Comparison of ENCODE assay signal across 9 cellular contexts in the genomic region with DNA sequence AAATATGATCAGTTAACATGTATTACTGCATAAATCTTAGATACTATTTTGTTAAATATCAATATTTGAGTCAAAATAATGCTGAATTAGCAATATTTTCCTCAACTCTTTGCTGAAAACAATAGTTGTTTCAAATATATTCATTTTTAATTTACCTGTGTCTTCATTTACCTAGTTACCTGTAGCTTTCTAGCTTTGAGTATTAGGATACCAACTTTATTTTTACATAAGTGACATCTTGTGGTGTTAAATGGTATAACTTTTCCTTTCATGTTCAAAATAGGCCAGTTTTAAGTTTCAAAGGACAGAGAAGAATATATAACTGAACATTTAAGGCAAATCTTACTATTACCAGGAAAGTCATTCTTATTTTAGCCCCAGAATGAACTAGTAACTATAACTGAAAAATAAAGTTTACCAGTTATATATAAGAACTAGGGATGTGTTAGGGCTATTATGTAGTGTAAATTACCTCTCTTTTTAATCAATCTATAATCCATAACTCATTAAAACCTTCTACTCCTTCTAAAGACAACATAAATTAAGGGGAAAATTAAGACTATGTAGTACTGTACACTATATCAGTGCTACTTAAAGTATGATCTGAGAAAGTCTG. TPM values are rescaled to one million over a fixed set of nuclear protein-coding genes. Genes with fewer than 3 reads are reported as not detected.
DNase-seq lines count a peak whose midpoint lies in the region; TF ChIP-seq lines count a peak whose summit lies in the region.
"Had no signal": no experiment of that assay in that cellular context is flagged by ENCODE, and none has a peak within 500 bp of the region (broad histone marks: within the 10 kb centered on the region; RNA-seq: fewer than 3 reads in every experiment).

No MANE protein-coding gene starts in this region.

- H3K27ac Mint-ChIP-seq in activated T-cell treated with anti-CD3 and anti-CD28 coated beads, Interleukin-2, amount 50 U/mL, for 24 hours: no peak overlapping the region

- H2AFZ ChIP-seq in MM.1S (ENCODE audit: low read length): no peak overlapping the region

- H3K4me2 ChIP-seq in MM.1S (ENCODE audit: low read depth, low read length): no peak overlapping the region

- no peaks in the 10 kb centered on the region for H3K27me3 Mint-ChIP-seq in activated T-cell treated with anti-CD3 and anti-CD28 coated beads, Interleukin-2, amount 50 U/mL, for 24 hours

- H3F3A ChIP-seq in MM.1S (ENCODE audit: insufficient read depth, low read length): no peaks in the 10 kb centered on the region

- H4K20me1 ChIP-seq in MM.1S (ENCODE audit: insufficient read depth, low read length): peaks cover 6% of the 10 kb centered on the region; the same call in 1 of the 2 replicates

- no peak overlapping the region for H3K4me3 Mint-ChIP-seq in activated T-cell treated with anti-CD3 and anti-CD28 coated beads, Interleukin-2, amount 50 U/mL, for 24 hours
- H3K4me3 Mint-ChIP-seq: immature natural killer cell had no signal

- H3K27ac ChIP-seq in MM.1S (ENCODE audit: low read length) (no peak overlapping the region), neutrophil (peak overlapping the region; percentile 76)

- H3K4me1 ChIP-seq in MM.1S (ENCODE audit: low read length): no peaks in the 10 kb centered on the region
- peaks cover 18 to 19% of the 10 kb centered on the region in 2 experiments for H3K4me1 ChIP-seq in neutrophil (ENCODE audit: control insufficient read depth in 1 of 2, insufficient read depth in 1 of 2, low read depth in 1 of 2, low read length in 1 of 2)

- peaks cover 19% of the 10 kb centered on the region for H3K79me2 ChIP-seq in MM.1S (ENCODE audit: low read length)

- H3K36me3 ChIP-seq in MM.1S (replicated peaks; ENCODE audit: insufficient read depth, low read length): no peaks in the 10 kb centered on the region
- H3K36me3 ChIP-seq in neutrophil: peaks cover 10% of the 10 kb centered on the region

- H3K9me2 ChIP-seq in MM.1S (replicated peaks; ENCODE audit: insufficient read depth, low read length): no peaks in the 10 kb centered on the region

- no peaks in the 10 kb centered on the region for H3K9me3 Mint-ChIP-seq in activated T-cell treated with anti-CD3 and anti-CD28 coated beads, Interleukin-2, amount 50 U/mL, for 24 hours
- H3K9me3 Mint-ChIP-seq: immature natural killer cell had no signal

- no peak overlapping the region for H3K9ac ChIP-seq in MM.1S (ENCODE audit: low read length)

- H3K27me3 ChIP-seq in MM.1S (replicated peaks; ENCODE audit: insufficient read depth, low read length) (no peaks in the 10 kb centered on the region), neutrophil (no peaks in the 10 kb centered on the region)

- TF ChIP-seq CTCF in GM10266 (IDR thresholded peaks at IDR 0.05; ENCODE audit: control insufficient read depth, insufficient read depth, low read depth, missing control alignments) (peak; percentile 50), MM.1S (IDR thresholded peaks at IDR 0.05; ENCODE audit: low read length) (peak; percentile 52), neutrophil (IDR thresholded peaks at IDR 0.05) (peak; percentile 10)

- peaks cover 30% of the 10 kb centered on the region for H3K36me3 Mint-ChIP-seq in activated T-cell treated with anti-CD3 and anti-CD28 coated beads, Interleukin-2, amount 50 U/mL, for 24 hours (ENCODE audit: low read depth)

- no peaks in the 10 kb centered on the region for H3K9me3 ChIP-seq in MM.1S (replicated peaks; ENCODE audit: insufficient read depth, low read length)
- no peaks in the 10 kb centered on the region for H3K9me3 ChIP-seq in neutrophil

- DNase-seq in GM10266 (ENCODE audit: extremely low spot score): peak; percentile 7
- DNase-seq in MM.1S: peak; percentile 14
- peak; percentile 20 for DNase-seq in cerebellum (ENCODE audit: low spot score)
- no peak for DNase-seq in HK-2 (ENCODE audit: unreplicated experiment)
- DNase-seq in activated CD4-positive, CD25-positive, alpha-beta regulatory T cell (lab: John Stamatoyannopoulos, UW): no peak
- DNase-seq in activated T-cell treated with anti-CD3 and anti-CD28 coated beads, Interleukin-2, amount 50 U/mL, for 24 hours: no peak
- DNase-seq in activated CD4-positive, alpha-beta T cell treated with anti-CD3 and anti-CD28 coated beads, Interleukin-2, amount 50 U/mL, for 4 hours: no peak

- H3K4me3 ChIP-seq in MM.1S (ENCODE audit: low read length) (no peak overlapping the region), neutrophil (ENCODE audit: low read depth in 1 of 2, low read length in 1 of 2) (no peak overlapping the region)

- H3K4me1 Mint-ChIP-seq in activated T-cell treated with anti-CD3 and anti-CD28 coated beads, Interleukin-2, amount 50 U/mL, for 24 hours (ENCODE audit: low read depth): peaks cover 20% of the 10 kb centered on the region

RNA-seq across cellular contexts. Expression of gene AP3B1, which starts 25.3 kb away (rescaled TPM):
- 35.0 TPM for total RNA-seq in cerebellum

Comparison
In these comparisons a context has a peak if more than half of its experiments do, and no peak if none do; other contexts are left out.
1. DNase-seq: peak in GM10266 (single experiment), MM.1S (single experiment) and cerebellum (single experiment); none in HK-2 (single experiment), activated CD4-positive, CD25-positive, alpha-beta regulatory T cell (0 of 4), activated T-cell treated with anti-CD3 and anti-CD28 coated beads, Interleukin-2, amount 50 U/mL, for 24 hours (single experiment) and activated CD4-positive, alpha-beta T cell treated with anti-CD3 and anti-CD28 coated beads, Interleukin-2, amount 50 U/mL, for 4 hours (0 of 2).
2. Peak in every context shown above with its lines, with median percentiles within 50 percentile points of each other: CTCF ChIP-seq.